ENCODE assay signal across 11 cellular contexts in genomic region chr20:44104807-44105517, GRCh38.
A peak's percentile ranks its signal among the peaks of the same experiment; 100 is the strongest.
DNase-seq lines count a peak whose midpoint lies in the region; ATAC-seq, FAIRE-seq and TF ChIP-seq lines count a peak whose summit lies in the region.
"Had no signal": no experiment of that assay in that cellular context is flagged by ENCODE, and none has a peak within 500 bp of the region (broad histone marks: within the 10 kb centered on the region; RNA-seq: fewer than 3 reads in every experiment).

No MANE protein-coding gene starts in this region.

- peaks cover 16% of the 10 kb centered on the region for H3K9me3 Mint-ChIP-seq in CD4-positive, alpha-beta T cell
- H3K9me3 Mint-ChIP-seq in activated T-cell treated with anti-CD3 and anti-CD28 coated beads, Interleukin-2, amount 50 U/mL, for 4 hours: peaks cover 15% of the 10 kb centered on the region
- peaks cover 29% of the 10 kb centered on the region for H3K9me3 Mint-ChIP-seq in endodermal cell

- no peaks in the 10 kb centered on the region; a peak in 1 of 5 replicates for H3K27me3 ChIP-seq in HepG2 (ENCODE audit: control insufficient read depth in 1 of 2, insufficient read depth in 2 of 2, low read length in 2 of 2)
- peaks cover 33% of the 10 kb centered on the region for H3K27me3 ChIP-seq in CD4-positive, alpha-beta T cell (ENCODE audit: control insufficient read depth, insufficient read depth, low read length)
- H3K27me3 ChIP-seq in endodermal cell (ENCODE audit: control insufficient read depth, insufficient read depth, low read length, poor library complexity, severe bottlenecking): peaks cover 17% of the 10 kb centered on the region
- H3K27me3 ChIP-seq: ascending aorta had no signal

- no peak overlapping the region for H3K4me2 ChIP-seq in HepG2 (ENCODE audit: low read depth, low read length)

- no peaks in the 10 kb centered on the region for H3K4me1 Mint-ChIP-seq in CD4-positive, alpha-beta T cell (ENCODE audit: low read depth)
- no peaks in the 10 kb centered on the region for H3K4me1 Mint-ChIP-seq in activated T-cell treated with anti-CD3 and anti-CD28 coated beads, Interleukin-2, amount 50 U/mL, for 4 hours (ENCODE audit: low read depth)
- H3K4me1 Mint-ChIP-seq in endodermal cell: no peaks in the 10 kb centered on the region

- no peak for TF ChIP-seq RAD21 in HepG2 (CRISPR knock-in tag; IDR thresholded peaks at IDR 0.05)

- peak; percentile 55 for FAIRE-seq in HepG2 (lab: Jason Lieb, UNC)

- peaks cover 88% of the 10 kb centered on the region for H3K27me3 Mint-ChIP-seq in CD4-positive, alpha-beta T cell
- H3K27me3 Mint-ChIP-seq in activated T-cell treated with anti-CD3 and anti-CD28 coated beads, Interleukin-2, amount 50 U/mL, for 4 hours (ENCODE audit: low read depth): peaks cover 57% of the 10 kb centered on the region
- peaks cover 46% of the 10 kb centered on the region for H3K27me3 Mint-ChIP-seq in endodermal cell (ENCODE audit: insufficient read depth)

- POLR2A ChIA-PET in HepG2 (lab: Yijun Ruan, JAX): no interaction called here
- POLR2A ChIA-PET in CD4-positive, alpha-beta T cell (lab: Charles Lee): no interaction called here

- peaks cover 4% of the 10 kb centered on the region for H3K36me3 Mint-ChIP-seq in CD4-positive, alpha-beta T cell (ENCODE audit: low read depth)
- H3K36me3 Mint-ChIP-seq in activated T-cell treated with anti-CD3 and anti-CD28 coated beads, Interleukin-2, amount 50 U/mL, for 4 hours (ENCODE audit: insufficient read depth): no peaks in the 10 kb centered on the region
- no peaks in the 10 kb centered on the region for H3K36me3 Mint-ChIP-seq in endodermal cell (ENCODE audit: low read depth)

- H3K9me3 ChIP-seq in HepG2 (ENCODE audit: low read length) (peaks cover 8% of the 10 kb centered on the region; the same call in 1 of the 2 replicates), endodermal cell (ENCODE audit: control insufficient read depth, low read length) (peaks cover 32% of the 10 kb centered on the region)
- peaks cover 11% of the 10 kb centered on the region for H3K9me3 ChIP-seq in CD4-positive, alpha-beta T cell (ENCODE audit: control insufficient read depth, low read length)
- H3K9me3 ChIP-seq: ascending aorta had no signal

- no peak overlapping the region for H2AFZ ChIP-seq in HepG2 (ENCODE audit: low read length)

- H3K27ac Mint-ChIP-seq in CD4-positive, alpha-beta T cell: no peak overlapping the region
- no peak overlapping the region for H3K27ac Mint-ChIP-seq in endodermal cell
- H3K27ac Mint-ChIP-seq: nephron progenitor cell had no signal

- H3K4me3 Mint-ChIP-seq in CD4-positive, alpha-beta T cell: no peak overlapping the region
- H3K4me3 Mint-ChIP-seq in activated T-cell treated with anti-CD3 and anti-CD28 coated beads, Interleukin-2, amount 50 U/mL, for 4 hours: no peak overlapping the region
- no peak overlapping the region for H3K4me3 Mint-ChIP-seq in endodermal cell
- H3K4me3 Mint-ChIP-seq: nephron progenitor cell had no signal

- no peaks in the 10 kb centered on the region for H4K20me1 ChIP-seq in HepG2 (ENCODE audit: insufficient read depth, low read length)

- H3K9ac ChIP-seq in HepG2 (ENCODE audit: insufficient read depth, low read depth, low read length): no peak overlapping the region
- H3K9ac ChIP-seq in endodermal cell (ENCODE audit: extremely low read depth, low read length, poor library complexity, severe bottlenecking): no peak overlapping the region

- H3K4me1 ChIP-seq in HepG2 (ENCODE audit: insufficient read depth, low read length) (no peaks in the 10 kb centered on the region), endodermal cell (ENCODE audit: control insufficient read depth, insufficient read depth, low read length) (no peaks in the 10 kb centered on the region)
- H3K4me1 ChIP-seq: ascending aorta had no signal

- no peak; the same call in 2 of the 3 replicates for ATAC-seq in HepG2
- ATAC-seq in CD4-positive, alpha-beta T cell (ENCODE audit: poor library complexity): no peak
- ATAC-seq in activated T-cell treated with anti-CD3 and anti-CD28 coated beads, Interleukin-2, amount 50 U/mL, for 4 hours: no peak

- in situ Hi-C loops in astrocyte of the cerebellum (cut with HindIII; ENCODE audit: low sequenced_read_pairs) (no loop called here), HepG2 (cut with HindIII; ENCODE audit: extremely low pct_ligation_motif_present, low pct_unique_long_range_greater_than_20kb) (no loop called here)

- 18% methylated on average over 7 of the region's 7 CpGs for WGBS in HepG2 (ENCODE audit: low lambda C conversion rate)
- 87 to 89% methylated on average over 5 to 7 of the region's 7 CpGs for WGBS in endodermal cell (ENCODE audit: insufficient coverage in 1 of 2, insufficient read length in 1 of 2), 2 experiments

- H3K4me3 ChIP-seq in astrocyte of the cerebellum (ENCODE audit: low read depth, low read length) (no peak overlapping the region), HepG2 (replicated peaks in 1 of 3; ENCODE audit: insufficient read depth in 1 of 3, low read depth in 2 of 3, low read length in 3 of 3) (no peak overlapping the region), endodermal cell (ENCODE audit: low read length) (no peak overlapping the region)
- H3K4me3 ChIP-seq: ascending aorta had no signal

- H3K27ac ChIP-seq in HepG2 (ENCODE audit: extremely low read length, insufficient read depth, low read length) (no peak overlapping the region), endodermal cell (ENCODE audit: low read depth, low read length) (no peak overlapping the region)
- no peak overlapping the region for H3K27ac ChIP-seq in CD4-positive, alpha-beta T cell (ENCODE audit: low read depth, low read length)
- H3K27ac ChIP-seq: ascending aorta had no signal

- TF ChIP-seq EP300 in HepG2 (IDR thresholded peaks at IDR 0.05; ENCODE audit: low read depth in 2 of 2, low read length in 2 of 2): no peak
- no peak for TF ChIP-seq EP300 in HepG2 (CRISPR knock-in tag; IDR thresholded peaks at IDR 0.05; ENCODE audit: borderline replicate concordance)

- TF ChIP-seq CTCF in astrocyte of the cerebellum (IDR thresholded peaks at IDR 0.05; ENCODE audit: low read depth, low read length, missing control alignments) (no peak), HepG2 (CRISPR knock-in tag; IDR thresholded peaks at IDR 0.05) (no peak), endodermal cell (conservative IDR thresholded peaks at IDR 0.05) (no peak)
- no peak for TF ChIP-seq CTCF in CD4-positive, alpha-beta T cell (IDR thresholded peaks at IDR 0.05)

- DNase-seq in DMS79 treated with DMSO at 0.1 percent for 48 hours (lab: John Stamatoyannopoulos, UW) (peak; percentile 45), NCI-H128 (lab: John Stamatoyannopoulos, UW; ENCODE audit: unreplicated experiment) (peak; percentile 20), astrocyte of the cerebellum (ENCODE audit: low read depth) (peak; percentile 65), HepG2 (ENCODE audit: low spot score) (no peak), head of caudate nucleus (no peak), endodermal cell (no peak)
- no peak for DNase-seq in CD4-positive, alpha-beta T cell
- no peak for DNase-seq in activated T-cell treated with anti-CD3 and anti-CD28 coated beads, Interleukin-2, amount 50 U/mL, for 4 hours
- DNase-seq: activated CD4-positive, alpha-beta T cell treated with anti-CD3 and anti-CD28 coated beads, Interleukin-2, amount 50 U/mL, for 4 hours; nephron progenitor cell had no signal

- H3K36me3 ChIP-seq in HepG2 (replicated peaks in 1 of 2; ENCODE audit: control insufficient read depth in 1 of 2, insufficient read depth in 2 of 2, low read length in 2 of 2): no peaks in the 10 kb centered on the region
- no peaks in the 10 kb centered on the region for H3K36me3 ChIP-seq in endodermal cell (ENCODE audit: control insufficient read depth, insufficient read depth, low read length)

- BruUV-seq in HepG2 (replicated peaks; lab: Mats Ljungman, UMichigan): no TSS peak

- CTCF ChIA-PET in HepG2 (lab: Yijun Ruan, JAX; ENCODE audit: low intra/inter-chr PET ratio, low total read pairs): no interaction called here
- CTCF ChIA-PET in CD4-positive, alpha-beta T cell (lab: Charles Lee): no interaction called here

- no peaks in the 10 kb centered on the region for H3K79me2 ChIP-seq in HepG2 (ENCODE audit: insufficient read depth, low read length)

- TF ChIP-seq POLR2A in HepG2 (IDR thresholded peaks at IDR 0.05; ENCODE audit: insufficient read depth in 1 of 2, low read depth in 2 of 2, low read length in 2 of 2): no peak

- intact Hi-C loops in HepG2 (cut with micrococcal nuclease; ENCODE audit: unreplicated experiment) (no loop called here), head of caudate nucleus (cut with DNase I) (no loop called here)
- intact Hi-C loops in CD4-positive, alpha-beta T cell (cut with DNase I, micrococcal nuclease): no loop called here

TF ChIP-seq in HepG2, 621 proteins besides CTCF, POLR2A, EP300 and RAD21:
- no peak for TF ChIP-seq ZNF781 (CRISPR knock-in tag; IDR thresholded peaks at IDR 0.05; ENCODE audit: borderline replicate concordance, not compliant biosample characterization)
- TF ChIP-seq CEBPB (IDR thresholded peaks at IDR 0.05; ENCODE audit: borderline replicate concordance, low read depth, low read length): peak; percentile 30; the same call in 1 of the 2 replicates

Comparison
In these comparisons a context has a peak if more than half of its experiments do, and no peak if none do; other contexts are left out.
1. DNase-seq: peak in DMS79 treated with DMSO at 0.1 percent for 48 hours (single experiment), NCI-H128 (single experiment) and astrocyte of the cerebellum (single experiment); none in HepG2 (single experiment), head of caudate nucleus (0 of 42), CD4-positive, alpha-beta T cell (0 of 10), activated T-cell treated with anti-CD3 and anti-CD28 coated beads, Interleukin-2, amount 50 U/mL, for 4 hours (single experiment) and endodermal cell (single experiment).